8 cellular contexts compared by ENCODE assay signal in genomic region chr5:177454397-177455035, GRCh38. TPM values are rescaled to one million over a fixed set of nuclear protein-coding genes. Genes with fewer than 3 reads are reported as not detected.
DNase-seq lines count a peak whose midpoint lies in the region; ATAC-seq, FAIRE-seq and TF ChIP-seq lines count a peak whose summit lies in the region.

No MANE protein-coding gene starts in this region.

- H3K27me3 ChIP-seq in astrocyte (ENCODE audit: insufficient read depth, low read length): no peaks in the 10 kb centered on the region

- H3K36me3 Mint-ChIP-seq in astrocyte (ENCODE audit: low read depth, unreplicated experiment): peaks cover 7% of the 10 kb centered on the region

- peak overlapping the region; percentile 83 for H3K4me2 ChIP-seq in astrocyte (ENCODE audit: low read length)

- H3K36me3 ChIP-seq in astrocyte (ENCODE audit: insufficient read depth, low read length): peaks cover 13% of the 10 kb centered on the region

- H2AFZ ChIP-seq in astrocyte (ENCODE audit: low read depth, low read length): no peak overlapping the region

- no peaks in the 10 kb centered on the region for H3K9me3 ChIP-seq in astrocyte (ENCODE audit: insufficient read depth, low read depth, low read length)

- H3K79me2 ChIP-seq in astrocyte (ENCODE audit: insufficient read depth, low read length): peaks cover 4% of the 10 kb centered on the region

- H3K4me3 Mint-ChIP-seq in astrocyte (ENCODE audit: unreplicated experiment): no peak overlapping the region

- no peak for FAIRE-seq in astrocyte (lab: Jason Lieb, UNC)
- no peak for FAIRE-seq in urothelium cell line (lab: Jason Lieb, UNC)

- H3K27ac Mint-ChIP-seq in astrocyte (ENCODE audit: unreplicated experiment): no peak overlapping the region

- DNase-seq in GM13977 (ENCODE audit: low spot score) (peak; percentile 99), NCI-H128 (lab: John Stamatoyannopoulos, UW; ENCODE audit: unreplicated experiment) (peak; percentile 73), T-helper 9 cell (peak; percentile 98), astrocyte (ENCODE audit: low read depth) (peak; percentile 51), hepatic stellate cell (ENCODE audit: low spot score) (peak; percentile 99), retina (peak; percentile 98), urothelium cell line (ENCODE audit: low spot score) (no peak)

- TF ChIP-seq CTCF in GM13977 (IDR thresholded peaks at IDR 0.05; ENCODE audit: extremely low read depth, insufficient read depth, missing control alignments) (peak; percentile 96), astrocyte (IDR thresholded peaks at IDR 0.05; ENCODE audit: insufficient read depth, low read depth, low read length) (peak; percentile 57)

- peak overlapping the region; percentile 58 for H3K27ac ChIP-seq in astrocyte (ENCODE audit: low read depth, low read length)

- H3K9me3 Mint-ChIP-seq in astrocyte (ENCODE audit: unreplicated experiment): no peaks in the 10 kb centered on the region

- peaks cover 36% of the 10 kb centered on the region for H3K4me1 ChIP-seq in astrocyte (ENCODE audit: insufficient read depth, low read length)

- H3K4me3 ChIP-seq in astrocyte (ENCODE audit: insufficient read depth, low read depth, low read length): peak overlapping the region; percentile 39

- in situ Hi-C loops in GM13977 (cut with MboI; ENCODE audit: low pct_unique_long_range_greater_than_20kb, low sequenced_read_pairs, unreplicated experiment): loop anchor here (10.0 kb wide), 1 partner anchor 50 kb away; the partner anchor contains the start of genes F12 and PFN3

- peak overlapping the region; percentile 52 for H3K9ac ChIP-seq in astrocyte (ENCODE audit: low read length)

- peaks cover 9% of the 10 kb centered on the region for H3K4me1 Mint-ChIP-seq in astrocyte (ENCODE audit: low read depth, unreplicated experiment)

- H3K27me3 Mint-ChIP-seq in astrocyte (ENCODE audit: low read depth, unreplicated experiment): peaks cover 4% of the 10 kb centered on the region

- H4K20me1 ChIP-seq in astrocyte (ENCODE audit: insufficient read depth, low read length): peaks cover 82% of the 10 kb centered on the region

- ATAC-seq in HG02763 (IDR thresholded peaks at IDR 0.05; ENCODE audit: unreplicated experiment): peak; percentile 42

RNA-seq across cellular contexts. Expression of gene PRR7, which starts 7.9 kb away (rescaled TPM):
- 9.9 TPM in 2 replicates for total RNA-seq in astrocyte

RNA-seq across cellular contexts. Expression of gene DBN1, which starts 18.9 kb away (rescaled TPM):
- 350 and 371 TPM in 2 replicates for total RNA-seq in astrocyte

RNA-seq across cellular contexts. Expression of gene GRK6, which starts 28.0 kb away (rescaled TPM):
- total RNA-seq in astrocyte: 19.7 and 25.9 TPM in 2 replicates

RNA-seq across cellular contexts. Expression of gene PDLIM7, which starts 42.9 kb away (rescaled TPM):
- total RNA-seq in astrocyte: 590 and 591 TPM in 2 replicates

RNA-seq across cellular contexts. Expression of gene F12, which starts 45.2 kb away (rescaled TPM):
- 2.8 and 3.0 TPM in 2 replicates for total RNA-seq in astrocyte
